ENCODE assay signal across 19 cellular contexts in the genomic region with DNA sequence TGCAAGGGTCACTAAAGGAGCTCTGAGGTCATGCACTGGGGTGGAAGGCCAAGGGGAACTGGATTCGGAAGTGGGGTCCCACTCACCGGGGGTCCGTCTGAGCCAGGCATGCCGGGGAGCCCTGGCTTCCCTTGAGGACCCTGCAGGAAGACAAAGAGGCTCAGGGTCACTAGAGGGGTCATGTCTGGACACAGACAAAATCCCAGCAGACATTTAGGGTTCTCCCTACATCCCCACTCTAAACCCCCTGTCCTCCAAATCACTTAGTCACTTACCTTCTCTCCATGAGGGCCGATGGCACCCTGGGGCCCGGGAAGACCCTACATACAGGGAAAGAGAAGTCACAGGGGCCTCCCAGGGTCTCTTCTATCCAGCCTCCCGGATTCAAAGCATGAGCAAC. TPM values are rescaled to one million over a fixed set of nuclear protein-coding genes. Genes with fewer than 3 reads are reported as not detected.
DNase-seq lines count a peak whose midpoint lies in the region; ATAC-seq and TF ChIP-seq lines count a peak whose summit lies in the region.
"Had no signal": no experiment of that assay in that cellular context is flagged by ENCODE, and none has a peak within 500 bp of the region (broad histone marks: within the 10 kb centered on the region; RNA-seq: fewer than 3 reads in every experiment).

No MANE protein-coding gene starts in this region.

- no peaks in the 10 kb centered on the region for H3K9me2 ChIP-seq in GM23248 (ENCODE audit: insufficient read depth)

- no peaks in the 10 kb centered on the region for H3K9me3 ChIP-seq in RWPE2 (ENCODE audit: severe bottlenecking)
- no peaks in the 10 kb centered on the region for H3K9me3 ChIP-seq in neuronal stem cell (replicated peaks in 1 of 2; ENCODE audit: control insufficient read depth in 2 of 2, insufficient read depth in 1 of 2, low read depth in 1 of 2, low read length in 2 of 2)
- H3K9me3 ChIP-seq in GM23248 (ENCODE audit: low read depth) = no peaks in the 10 kb centered on the region
- H3K9me3 ChIP-seq: A549 had no signal

- CTCF ChIA-PET in MCF 10A (lab: Yijun Ruan, JAX) = interaction anchor here (1.4 kb wide), 1 partner anchor 243 kb away, joined by 3 read pairs; no protein-coding TSS in a partner anchor

- H3K79me2 ChIP-seq in GM23248 (ENCODE audit: insufficient read depth) = no peaks in the 10 kb centered on the region

- H4K20me1 ChIP-seq in GM23248 (ENCODE audit: insufficient read depth) = no peaks in the 10 kb centered on the region

- intact Hi-C loops in MCF 10A (cut with micrococcal nuclease) = no loop called here

- H3K4me1 ChIP-seq in RWPE2 (ENCODE audit: insufficient read depth, poor library complexity, severe bottlenecking) (no peaks in the 10 kb centered on the region), neuronal stem cell (ENCODE audit: control insufficient read depth in 2 of 2, insufficient read depth in 1 of 2, low read depth in 1 of 2, low read length in 2 of 2) (peaks cover 0 to 3% of the 10 kb centered on the region in 2 donors), GM23248 (ENCODE audit: insufficient read depth) (no peaks in the 10 kb centered on the region)
- H3K4me1 ChIP-seq: A549 had no signal

- H3K9ac ChIP-seq in neuronal stem cell (ENCODE audit: low read depth, low read length, poor library complexity) = no peak overlapping the region
- H3K9ac ChIP-seq in GM23248 = no peak overlapping the region

- no peaks in the 10 kb centered on the region for H3K9me3 Mint-ChIP-seq in effector memory CD8-positive, alpha-beta T cell
- H3K9me3 Mint-ChIP-seq in MCF 10A (ENCODE audit: unreplicated experiment) = no peaks in the 10 kb centered on the region
- H3K9me3 Mint-ChIP-seq: CD8-positive, alpha-beta T cell; GM23338 had no signal

- H2BK5ac ChIP-seq in neuronal stem cell (ENCODE audit: low read length) = no peak overlapping the region

- H3K79me1 ChIP-seq in neuronal stem cell (ENCODE audit: low read depth, low read length) = peaks cover 2% of the 10 kb centered on the region

- H3K4me3 ChIP-seq in RWPE2 (ENCODE audit: severe bottlenecking) (no peak overlapping the region), neuronal stem cell (ENCODE audit: low read length in 2 of 2) (no peak overlapping the region), GM23248 (no peak overlapping the region)
- H3K4me3 ChIP-seq: A549, GM12878, GM23338 had no signal

- H3K4me2 ChIP-seq in neuronal stem cell (ENCODE audit: insufficient read depth, low read length, poor library complexity, severe bottlenecking) (no peak overlapping the region), GM23248 (ENCODE audit: unreplicated experiment) (no peak overlapping the region)
- H3K4me2 ChIP-seq: A549, GM23338 had no signal

- H3K27ac Mint-ChIP-seq in effector memory CD8-positive, alpha-beta T cell = peak overlapping the region; percentile 18 to 62
- no peak overlapping the region for H3K27ac Mint-ChIP-seq in MCF 10A (ENCODE audit: low read depth, unreplicated experiment)
- H3K27ac Mint-ChIP-seq: CD8-positive, alpha-beta T cell; GM23338 had no signal

- no TSS peak for BruUV-seq in MCF 10A (replicated peaks; lab: Mats Ljungman, UMichigan)

- no peak overlapping the region for H3K18ac ChIP-seq in neuronal stem cell (ENCODE audit: low read length)

- whole genome bisulfite sequencing in neuronal stem cell (ENCODE audit: extremely low coverage in 2 of 2, insufficient read length in 2 of 2, insufficient replicate concordance in 1 of 2), 2 donors = no CpG with 5 or more reads among the region's 7 CpGs
- 74% methylated on average over 6 to 7 of the region's 7 CpGs for WGBS in GM23248 (ENCODE audit: low coverage in 1 of 2, low lambda C conversion rate in 2 of 2, missing lambda C conversion rate in 2 of 2), 2 experiments

- H3K23ac ChIP-seq in neuronal stem cell (ENCODE audit: low read depth, low read length, poor library complexity) = no peak overlapping the region

- H3K4me3 Mint-ChIP-seq in effector memory CD8-positive, alpha-beta T cell = no peak overlapping the region
- H3K4me3 Mint-ChIP-seq in MCF 10A (ENCODE audit: unreplicated experiment) = no peak overlapping the region
- H3K4me3 Mint-ChIP-seq: CD8-positive, alpha-beta T cell; GM23338 had no signal

- H3K36me3 ChIP-seq in RWPE2 (ENCODE audit: low read depth) (no peaks in the 10 kb centered on the region), neuronal stem cell (replicated peaks in 1 of 2; ENCODE audit: control insufficient read depth in 2 of 2, insufficient read depth in 2 of 2, low read length in 2 of 2) (no peaks in the 10 kb centered on the region), GM23248 (ENCODE audit: low read depth) (no peaks in the 10 kb centered on the region)

- no peak overlapping the region for H4K8ac ChIP-seq in neuronal stem cell (ENCODE audit: low read depth, low read length)

- no peak overlapping the region for H2BK12ac ChIP-seq in neuronal stem cell (ENCODE audit: low read length)

- no peaks in the 10 kb centered on the region for H3K4me1 Mint-ChIP-seq in effector memory CD8-positive, alpha-beta T cell (ENCODE audit: low read depth in 2 of 2)
- no peaks in the 10 kb centered on the region for H3K4me1 Mint-ChIP-seq in MCF 10A (ENCODE audit: insufficient read depth, unreplicated experiment)

- in situ Hi-C loops in GM23248 (cut with MboI) = no loop called here

- no peak overlapping the region for H4K91ac ChIP-seq in neuronal stem cell (ENCODE audit: low read depth, low read length, poor library complexity)

- no peak overlapping the region for H2BK120ac ChIP-seq in neuronal stem cell (ENCODE audit: low read depth, low read length)

- peak; percentile 28 for DNase-seq in RWPE2 (ENCODE audit: low spot score)
- no peak for DNase-seq in effector memory CD8-positive, alpha-beta T cell
- no peak for DNase-seq in neuronal stem cell (ENCODE audit: low spot score)
- DNase-seq in hepatic stellate cell (ENCODE audit: low spot score) = no peak
- no peak for DNase-seq in MCF 10A (ENCODE audit: unreplicated experiment)
- no peak for DNase-seq in GM23248
- DNase-seq: AML-193; CD8-positive, alpha-beta T cell; COR-L47; DMS 273 treated with DMSO at 0.1 percent for 48 hours; DMS53; DND-41; EL; HCEC 1CT had no signal

- H3K36me3 Mint-ChIP-seq in effector memory CD8-positive, alpha-beta T cell (ENCODE audit: insufficient read depth) = no peaks in the 10 kb centered on the region
- H3K36me3 Mint-ChIP-seq in MCF 10A (ENCODE audit: insufficient read depth, unreplicated experiment) = no peaks in the 10 kb centered on the region
- H3K36me3 Mint-ChIP-seq: CD8-positive, alpha-beta T cell had no signal

- POLR2A ChIA-PET in MCF 10A (lab: Yijun Ruan, JAX) = no interaction called here

- H3K27me3 ChIP-seq in RWPE2 (ENCODE audit: insufficient read depth, poor library complexity, severe bottlenecking) (no peaks in the 10 kb centered on the region), neuronal stem cell (ENCODE audit: control insufficient read depth in 3 of 3, insufficient read depth in 3 of 3, low read depth in 1 of 3, low read length in 3 of 3) (peaks cover 0 to 10% (median 0%) of the 10 kb centered on the region in 3 experiments), GM23248 (replicated peaks; ENCODE audit: insufficient read depth) (no peaks in the 10 kb centered on the region)

- H3K27ac ChIP-seq in RWPE2 (ENCODE audit: poor library complexity, severe bottlenecking) = no peak overlapping the region
- no peak overlapping the region for H3K27ac ChIP-seq in neuronal stem cell (replicated peaks; ENCODE audit: low read length)
- no peak overlapping the region for H3K27ac ChIP-seq in GM23248
- H3K27ac ChIP-seq: A549, HL-60 had no signal

- H2AK5ac ChIP-seq in neuronal stem cell (ENCODE audit: low read depth, low read length) = peak overlapping the region; percentile 81

- TF ChIP-seq CTCF in RWPE2 (IDR thresholded peaks at IDR 0.05; ENCODE audit: poor library complexity, severe bottlenecking) = no peak
- no peak for TF ChIP-seq CTCF in MCF 10A (IDR thresholded peaks at IDR 0.05; ENCODE audit: unreplicated experiment)

- H2BK15ac ChIP-seq in neuronal stem cell (ENCODE audit: low read length) = no peak overlapping the region

- no peaks in the 10 kb centered on the region for H3F3A ChIP-seq in GM23248 (ENCODE audit: insufficient read depth)

- no peak overlapping the region for H3K4ac ChIP-seq in neuronal stem cell (ENCODE audit: low read length)

- peaks cover 18 to 64% of the 10 kb centered on the region in 2 donors for H3K27me3 Mint-ChIP-seq in effector memory CD8-positive, alpha-beta T cell
- peaks cover 24% of the 10 kb centered on the region for H3K27me3 Mint-ChIP-seq in MCF 10A (ENCODE audit: insufficient read depth, unreplicated experiment)

- H3K14ac ChIP-seq in neuronal stem cell (ENCODE audit: low read length) = no peak overlapping the region

- ATAC-seq in RWPE2 (ENCODE audit: low read depth) (no peak), GM21515 (IDR thresholded peaks at IDR 0.05; ENCODE audit: unreplicated experiment) (no peak)
- ATAC-seq in effector memory CD8-positive, alpha-beta T cell (replicated peaks) = no peak
- ATAC-seq: A549; CD8-positive, alpha-beta T cell; GM12878; GM23338 had no signal

- H2AFZ ChIP-seq in neuronal stem cell (ENCODE audit: low read length) (no peak overlapping the region), GM23248 (no peak overlapping the region)
- H2AFZ ChIP-seq: GM23338 had no signal

RNA-seq across cellular contexts. Expression of gene COL11A2, which starts 15.4 kb away (rescaled TPM):
- polyA plus RNA-seq in neuronal stem cell (2013, experiment 1 of 2) = 0.86 TPM
- polyA plus RNA-seq in neuronal stem cell (2013, experiment 2 of 2) = 0.82 TPM
- total RNA-seq in MCF 10A (2022) = 0.91 and 1.5 TPM in 2 replicates
- total RNA-seq in GM23248 (2014; rRNA removed; shearing (Covaris generic)) = 0.25 and 0.32 TPM in 2 replicates
- 0.05 and 0.31 TPM in 2 replicates for polyA plus RNA-seq in GM23248 (2016; fragmentation: Nextera tagmentation; extraction: Ambion mirVana)

RNA-seq across cellular contexts. Expression of gene RXRB, which starts 23.6 kb away (rescaled TPM):
- polyA plus RNA-seq in neuronal stem cell (2013, experiment 1 of 2) = 18.7 TPM
- polyA plus RNA-seq in neuronal stem cell (2013, experiment 2 of 2) = 18.1 TPM
- total RNA-seq in MCF 10A (2022) = 29.6 and 35.1 TPM in 2 replicates
- total RNA-seq in GM23248 (2014; rRNA removed; shearing (Covaris generic)) = 27.7 and 28.8 TPM in 2 replicates
- polyA plus RNA-seq in GM23248 (2016; fragmentation: Nextera tagmentation; extraction: Ambion mirVana) = 28.1 and 28.9 TPM in 2 replicates

RNA-seq across cellular contexts. Expression of gene SLC39A7, which starts 23.8 kb away (rescaled TPM):
- polyA plus RNA-seq in neuronal stem cell (2013, experiment 1 of 2) = 42.0 TPM
- 40.1 TPM for polyA plus RNA-seq in neuronal stem cell (2013, experiment 2 of 2)
- total RNA-seq in MCF 10A (2022) = 118 and 187 TPM in 2 replicates
- 126 and 147 TPM in 2 replicates for total RNA-seq in GM23248 (2014; rRNA removed; shearing (Covaris generic))
- 24.7 and 26.9 TPM in 2 replicates for polyA plus RNA-seq in GM23248 (2016; fragmentation: Nextera tagmentation; extraction: Ambion mirVana)

RNA-seq across cellular contexts. Expression of gene HSD17B8, which starts 27.5 kb away (rescaled TPM):
- 8.2 TPM for polyA plus RNA-seq in neuronal stem cell (2013, experiment 1 of 2)
- 8.3 TPM for polyA plus RNA-seq in neuronal stem cell (2013, experiment 2 of 2)
- 26.4 and 26.6 TPM in 2 replicates for total RNA-seq in MCF 10A (2022)
- 1.8 and 3.7 TPM in 2 replicates for total RNA-seq in GM23248 (2014; rRNA removed; shearing (Covaris generic))
- polyA plus RNA-seq in GM23248 (2016; fragmentation: Nextera tagmentation; extraction: Ambion mirVana) = 5.3 and 5.6 TPM in 2 replicates

RNA-seq across cellular contexts. Expression of gene RING1, which starts 31.4 kb away (rescaled TPM):
- polyA plus RNA-seq in neuronal stem cell (2013, experiment 1 of 2) = 47.3 TPM
- polyA plus RNA-seq in neuronal stem cell (2013, experiment 2 of 2) = 47.9 TPM
- 45.4 and 48.3 TPM in 2 replicates for total RNA-seq in MCF 10A (2022)
- 35.8 and 37.6 TPM in 2 replicates for total RNA-seq in GM23248 (2014; rRNA removed; shearing (Covaris generic))
- polyA plus RNA-seq in GM23248 (2016; fragmentation: Nextera tagmentation; extraction: Ambion mirVana) = 11.3 and 12.7 TPM in 2 replicates
